In the genomic region with DNA sequence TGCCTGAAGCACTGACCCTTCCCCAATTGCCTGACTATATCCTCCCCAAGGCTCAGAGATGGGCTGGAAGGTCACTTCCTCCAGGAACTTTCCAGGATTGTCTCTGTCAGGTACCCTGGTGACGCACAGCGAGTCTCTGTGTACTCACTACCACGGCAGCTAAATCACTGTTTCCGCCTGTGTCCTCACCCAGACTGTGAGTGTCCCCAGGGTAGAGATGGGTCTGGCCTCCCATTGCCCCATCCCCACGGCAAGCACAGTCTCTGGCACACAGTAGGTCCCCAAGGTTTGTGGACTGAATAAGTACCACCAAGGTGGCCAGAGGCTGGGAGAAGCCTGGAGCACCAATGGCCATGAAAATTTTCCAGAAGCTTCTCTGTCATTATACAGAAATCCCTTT, we compare ENCODE assay signal across 15 cellular contexts.
A peak's percentile ranks its signal among the peaks of the same experiment; 100 is the strongest.
DNase-seq lines count a peak whose midpoint lies in the region; ATAC-seq and TF ChIP-seq lines count a peak whose summit lies in the region.
"Had no signal": no experiment of that assay in that cellular context is flagged by ENCODE, and none has a peak within 500 bp of the region (broad histone marks: within the 10 kb centered on the region; RNA-seq: fewer than 3 reads in every experiment).

No MANE protein-coding gene starts in this region.

- TF ChIP-seq CTCF in Peyer's patch (IDR thresholded peaks at IDR 0.05) = no peak

- in situ Hi-C loops in G401 (cut with HindIII; ENCODE audit: low sequenced_read_pairs) = no loop called here

- peak overlapping the region; percentile 87 to 92 (median 92) for H3K27ac ChIP-seq in Peyer's patch
- H3K27ac ChIP-seq in effector memory CD4-positive, alpha-beta T cell (ENCODE audit: insufficient read depth, low read length, poor library complexity, severe bottlenecking) = peak overlapping the region; percentile 99
- H3K27ac ChIP-seq: ovary had no signal

- no peak overlapping the region for H3K4me3 ChIP-seq in Peyer's patch
- H3K4me3 ChIP-seq in effector memory CD4-positive, alpha-beta T cell (ENCODE audit: insufficient read depth, low read depth, low read length, poor library complexity, severe bottlenecking) = no peak overlapping the region
- H3K4me3 ChIP-seq: hepatocyte, ovary, uterus had no signal

- no peaks in the 10 kb centered on the region for H3K36me3 ChIP-seq in Peyer's patch
- no peaks in the 10 kb centered on the region for H3K36me3 ChIP-seq in effector memory CD4-positive, alpha-beta T cell (ENCODE audit: control insufficient read depth, insufficient read depth, low read length)
- H3K36me3 ChIP-seq: ovary, uterus had no signal

- no peaks in the 10 kb centered on the region for H3K9me3 ChIP-seq in Peyer's patch
- H3K9me3 ChIP-seq in effector memory CD4-positive, alpha-beta T cell (ENCODE audit: control insufficient read depth, low read length) = no peaks in the 10 kb centered on the region
- H3K9me3 ChIP-seq: ovary, uterus had no signal

- H3K4me1 Mint-ChIP-seq in activated T-cell treated with anti-CD3 and anti-CD28 coated beads, Interleukin-2, amount 50 U/mL, for 24 hours (ENCODE audit: low read depth) = peaks cover 96% of the 10 kb centered on the region
- H3K4me1 Mint-ChIP-seq in stimulated activated memory B cell treated with anti-CD40 and anti-IgM and Interleukin-4, amounts not matched to agents 10 μg/mL and 1 μg/mL and 100 μg/mL, for 72 hours = peaks cover 96% of the 10 kb centered on the region

- peaks cover 0 to 63% (median 35%) of the 10 kb centered on the region in 4 donors for H3K4me1 ChIP-seq in Peyer's patch
- peaks cover 61% of the 10 kb centered on the region for H3K4me1 ChIP-seq in effector memory CD4-positive, alpha-beta T cell (ENCODE audit: control insufficient read depth, insufficient read depth, low read length, poor library complexity, severe bottlenecking)
- H3K4me1 ChIP-seq: uterus had no signal

- H3K27me3 Mint-ChIP-seq in activated T-cell treated with anti-CD3 and anti-CD28 coated beads, Interleukin-2, amount 50 U/mL, for 24 hours = no peaks in the 10 kb centered on the region
- no peaks in the 10 kb centered on the region for H3K27me3 Mint-ChIP-seq in stimulated activated memory B cell treated with anti-CD40 and anti-IgM and Interleukin-4, amounts not matched to agents 10 μg/mL and 1 μg/mL and 100 μg/mL, for 72 hours

- no peaks in the 10 kb centered on the region for H3K27me3 ChIP-seq in Peyer's patch
- no peaks in the 10 kb centered on the region for H3K27me3 ChIP-seq in effector memory CD4-positive, alpha-beta T cell (replicated peaks; ENCODE audit: control insufficient read depth, insufficient read depth, low read length, poor library complexity, severe bottlenecking)
- H3K27me3 ChIP-seq: hepatocyte, ovary, uterus had no signal

- ATAC-seq in stimulated activated memory B cell treated with anti-CD40 and anti-IgM and Interleukin-4, amounts not matched to agents 10 μg/mL and 1 μg/mL and 100 μg/mL, for 72 hours = no peak
- ATAC-seq in HG02623 (IDR thresholded peaks at IDR 0.05; ENCODE audit: unreplicated experiment) (no peak), GM19023 (IDR thresholded peaks at IDR 0.05; ENCODE audit: unreplicated experiment) (no peak)

- no peak for TF ChIP-seq POLR2A in Peyer's patch (IDR thresholded peaks at IDR 0.05)

- no peaks in the 10 kb centered on the region for H3K9me3 Mint-ChIP-seq in activated T-cell treated with anti-CD3 and anti-CD28 coated beads, Interleukin-2, amount 50 U/mL, for 24 hours
- no peaks in the 10 kb centered on the region for H3K9me3 Mint-ChIP-seq in stimulated activated memory B cell treated with anti-CD40 and anti-IgM and Interleukin-4, amounts not matched to agents 10 μg/mL and 1 μg/mL and 100 μg/mL, for 72 hours

- H3K36me3 Mint-ChIP-seq in activated T-cell treated with anti-CD3 and anti-CD28 coated beads, Interleukin-2, amount 50 U/mL, for 24 hours (ENCODE audit: low read depth) = no peaks in the 10 kb centered on the region
- no peaks in the 10 kb centered on the region for H3K36me3 Mint-ChIP-seq in stimulated activated memory B cell treated with anti-CD40 and anti-IgM and Interleukin-4, amounts not matched to agents 10 μg/mL and 1 μg/mL and 100 μg/mL, for 72 hours

- H3K4me3 Mint-ChIP-seq in activated T-cell treated with anti-CD3 and anti-CD28 coated beads, Interleukin-2, amount 50 U/mL, for 24 hours = peak overlapping the region; percentile 71
- H3K4me3 Mint-ChIP-seq in stimulated activated memory B cell treated with anti-CD40 and anti-IgM and Interleukin-4, amounts not matched to agents 10 μg/mL and 1 μg/mL and 100 μg/mL, for 72 hours = peak overlapping the region; percentile 59

- H3K27ac Mint-ChIP-seq in activated T-cell treated with anti-CD3 and anti-CD28 coated beads, Interleukin-2, amount 50 U/mL, for 24 hours = peak overlapping the region; percentile 93
- H3K27ac Mint-ChIP-seq in stimulated activated memory B cell treated with anti-CD40 and anti-IgM and Interleukin-4, amounts not matched to agents 10 μg/mL and 1 μg/mL and 100 μg/mL, for 72 hours = peak overlapping the region; percentile 98

- no peak for DNase-seq in activated T-cell treated with anti-CD3 and anti-CD28 coated beads, Interleukin-2, amount 50 U/mL, for 24 hours
- DNase-seq in activated T-cell treated with anti-CD3 and anti-CD28 coated beads for 4 hours (no peak), Peyer's patch (no peak), G401 (ENCODE audit: low spot score) (no peak)
- no peak for DNase-seq in effector memory CD4-positive, alpha-beta T cell
- DNase-seq: activated effector memory CD4-positive, alpha-beta T cell treated with Interleukin-2 at 50 U/mL for 16 hours; cerebellar nuclear complex; erythroblast; NCI-H524 treated with DMSO at 0.1 percent for 48 hours; ovary; uterus had no signal
